Comparison of ENCODE assay signal across 26 cellular contexts in the genomic region with DNA sequence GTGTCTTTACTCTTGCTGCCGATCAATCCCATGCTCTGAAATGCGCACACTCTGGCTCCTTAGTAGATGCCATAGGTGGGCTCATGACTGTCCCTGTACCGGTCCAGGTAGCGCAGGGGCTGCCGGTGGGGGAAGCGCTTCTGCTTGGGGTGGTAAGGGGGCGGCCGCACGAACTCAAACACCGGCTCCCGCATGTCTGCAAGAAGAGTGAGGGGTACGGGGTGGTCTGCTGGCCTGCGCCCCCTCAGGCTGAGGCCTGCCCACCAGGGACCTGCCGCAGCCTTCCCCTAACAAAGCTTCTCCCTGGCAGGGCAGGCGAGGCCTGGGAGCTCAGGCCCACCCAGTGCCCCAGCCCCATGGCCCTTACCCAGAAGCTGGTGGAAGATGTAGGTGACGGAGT. TPM values are rescaled to one million over a fixed set of nuclear protein-coding genes. Genes with fewer than 3 reads are reported as not detected.
DNase-seq lines count a peak whose midpoint lies in the region; ATAC-seq, FAIRE-seq and TF ChIP-seq lines count a peak whose summit lies in the region.
"Had no signal": no experiment of that assay in that cellular context is flagged by ENCODE, and none has a peak within 500 bp of the region (broad histone marks: within the 10 kb centered on the region; RNA-seq: fewer than 3 reads in every experiment).

No MANE protein-coding gene starts in this region.

- H3K4me3 Mint-ChIP-seq in natural killer cell (peak overlapping the region; percentile 25), type B pancreatic cell (peak overlapping the region; percentile 62)
- no peak overlapping the region for H3K4me3 Mint-ChIP-seq in natural killer cell treated with Interleukin-12 subunit alpha and Interleukin-12 subunit beta and Interleukin-15 and Interleukin-18, amount 100 ng/mL, for 72 hours

- H3K9me3 Mint-ChIP-seq in natural killer cell (no peaks in the 10 kb centered on the region), type B pancreatic cell (no peaks in the 10 kb centered on the region)
- no peaks in the 10 kb centered on the region for H3K9me3 Mint-ChIP-seq in natural killer cell treated with Interleukin-12 subunit alpha and Interleukin-12 subunit beta and Interleukin-15 and Interleukin-18, amount 100 ng/mL, for 72 hours
- H3K9me3 Mint-ChIP-seq: H9 had no signal

- ATAC-seq in natural killer cell (no peak), foreskin keratinocyte (no peak)
- ATAC-seq in natural killer cell treated with Interleukin-12 subunit alpha and Interleukin-12 subunit beta and Interleukin-15 and Interleukin-18, amount 100 ng/mL, for 72 hours = no peak
- ATAC-seq: A549, HepG2, Right ventricle myocardium inferior had no signal

- no peaks in the 10 kb centered on the region for H3K9me3 ChIP-seq in kidney (ENCODE audit: control insufficient read depth in 1 of 2, low read length in 2 of 2)
- H3K9me3 ChIP-seq: A549, BE2C had no signal

- no peaks in the 10 kb centered on the region for H3K27me3 ChIP-seq in foreskin keratinocyte
- H3K27me3 ChIP-seq: BE2C, SJSA1 had no signal

- H3K36me3 ChIP-seq in kidney (ENCODE audit: control insufficient read depth in 1 of 2, insufficient read depth in 2 of 2, low read length in 2 of 2) = peaks cover 12 to 26% of the 10 kb centered on the region in 2 donors

- H3K27ac Mint-ChIP-seq in natural killer cell = no peak overlapping the region
- H3K27ac Mint-ChIP-seq in natural killer cell treated with Interleukin-12 subunit alpha and Interleukin-12 subunit beta and Interleukin-15 and Interleukin-18, amount 100 ng/mL, for 72 hours = no peak overlapping the region
- no peak overlapping the region for H3K27ac Mint-ChIP-seq in type B pancreatic cell

- H3K27me3 Mint-ChIP-seq in natural killer cell (ENCODE audit: low read depth in 2 of 2) = no peaks in the 10 kb centered on the region
- no peaks in the 10 kb centered on the region for H3K27me3 Mint-ChIP-seq in natural killer cell treated with Interleukin-12 subunit alpha and Interleukin-12 subunit beta and Interleukin-15 and Interleukin-18, amount 100 ng/mL, for 72 hours
- no peaks in the 10 kb centered on the region for H3K27me3 Mint-ChIP-seq in type B pancreatic cell

- no peak overlapping the region for H3K4me3 ChIP-seq in kidney (ENCODE audit: low read length in 2 of 2)
- H3K4me3 ChIP-seq: A549, SJSA1 had no signal

- FAIRE-seq in kidney (lab: Jason Lieb, UNC) = no peak
- FAIRE-seq: A549, HepG2, RCC 7860 had no signal

- no peak overlapping the region for H3K9ac ChIP-seq in kidney (ENCODE audit: low read length in 2 of 2)

- H3K27ac ChIP-seq in RWPE1 (peak overlapping the region; percentile 91), kidney (ENCODE audit: low read depth in 2 of 2, low read length in 2 of 2) (no peak overlapping the region), foreskin keratinocyte (no peak overlapping the region)
- H3K27ac ChIP-seq: A549, HL-60, SJSA1 had no signal

- POLR2A ChIA-PET in RWPE1 (lab: Yijun Ruan, JAX; ENCODE audit: low non-redundant PET) = interaction anchor here (0.5 kb wide), 1 partner anchor 417 kb away, joined by 4 read pairs; no protein-coding TSS in a partner anchor

- TF ChIP-seq CTCF in natural killer cell (IDR thresholded peaks at IDR 0.05) = no peak
- no peak for TF ChIP-seq CTCF in RWPE1 (conservative IDR thresholded peaks at IDR 0.05; ENCODE audit: low read depth)
- no peak for TF ChIP-seq CTCF in kidney (IDR thresholded peaks at IDR 0.05; ENCODE audit: borderline replicate concordance, extremely low read depth, insufficient read depth)
- TF ChIP-seq CTCF in type B pancreatic cell (conservative IDR thresholded peaks at IDR 0.05) = no peak
- TF ChIP-seq CTCF in foreskin keratinocyte (conservative IDR thresholded peaks at IDR 0.05) = no peak

- intact Hi-C loops in natural killer cell (cut with micrococcal nuclease) (no loop called here), kidney (cut with DNase I) (no loop called here)

- CTCF ChIA-PET in RWPE1 (lab: Yijun Ruan, JAX) = interaction anchor here (0.6 to 1.2 kb wide), 2 partner anchors 20 to 564 kb away, joined by 3 read pairs; a partner anchor contains a TSS

- H3K4me1 ChIP-seq in kidney (ENCODE audit: control insufficient read depth in 1 of 2, insufficient read depth in 1 of 2, low read depth in 1 of 2, low read length in 2 of 2) = peaks cover 9 to 18% of the 10 kb centered on the region in 2 donors
- no peaks in the 10 kb centered on the region for H3K4me1 ChIP-seq in foreskin keratinocyte

- H3K4me1 Mint-ChIP-seq in natural killer cell = peaks cover 21 to 22% of the 10 kb centered on the region in 2 donors
- peaks cover 22 to 25% of the 10 kb centered on the region in 2 donors for H3K4me1 Mint-ChIP-seq in natural killer cell treated with Interleukin-12 subunit alpha and Interleukin-12 subunit beta and Interleukin-15 and Interleukin-18, amount 100 ng/mL, for 72 hours (ENCODE audit: low read depth in 2 of 2)
- H3K4me1 Mint-ChIP-seq in type B pancreatic cell (ENCODE audit: unreplicated experiment) = peaks cover 21% of the 10 kb centered on the region

- DNase-seq in natural killer cell (no peak), RWPE1 (ENCODE audit: low spot score) (no peak), kidney (peak; percentile 77), type B pancreatic cell (ENCODE audit: extremely low spot score, unreplicated experiment) (peak; percentile 68), T-helper 9 cell (no peak), NCI-H2227 treated with DMSO at 0.1 percent for 48 hours (lab: John Stamatoyannopoulos, UW) (no peak), foreskin keratinocyte (no peak)
- DNase-seq in natural killer cell treated with Interleukin-12 subunit alpha and Interleukin-12 subunit beta and Interleukin-15 and Interleukin-18, amount 100 ng/mL, for 72 hours (ENCODE audit: low spot score) = no peak
- DNase-seq: BE2C; COR-L47; DMS79; KBM-7; NCI-H1092; NCI-H1436; NCI-H1930; NCI-H226; NCI-H510A treated with DMSO at 0.1 percent for 48 hours; NCI-H774; NK-92 treated with Interleukin-12 subunit alpha and Interleukin-12 subunit beta, amount 100 ng/mL, for 24 hours had no signal

- H3K36me3 Mint-ChIP-seq in natural killer cell (no peaks in the 10 kb centered on the region), type B pancreatic cell (peaks cover 4% of the 10 kb centered on the region)
- H3K36me3 Mint-ChIP-seq in natural killer cell treated with Interleukin-12 subunit alpha and Interleukin-12 subunit beta and Interleukin-15 and Interleukin-18, amount 100 ng/mL, for 72 hours = no peaks in the 10 kb centered on the region

RNA-seq across cellular contexts. Expression of a gene that starts 2.0 kb away (rescaled TPM):
- total RNA-seq in natural killer cell (10 to 100 TPM; 19.2 to 26.9 (median 22.5) TPM), kidney (23.6 TPM), type B pancreatic cell (ENCODE audit: low replicate concordance) (8.1 and 19.0 TPM in 2 replicates), foreskin keratinocyte (17.6 and 20.9 TPM in 2 replicates)
- 10 to 100 TPM; 17.2 to 42.1 TPM for total RNA-seq in natural killer cell treated with Interleukin-12 subunit alpha and Interleukin-12 subunit beta and Interleukin-15 and Interleukin-18, amount 100 ng/mL, for 72 hours
- polyA plus RNA-seq in kidney (ENCODE audit: insufficient read depth, low read depth, low replicate concordance) (11.5 TPM), foreskin keratinocyte (12.4 and 12.8 TPM in 2 replicates)

RNA-seq across cellular contexts. Expression of a gene that starts 5.9 kb away (rescaled TPM):
- 100 to 1,000 TPM in 1 of 3 donors, 10 to 100 TPM in 2; 68.6 to 110 (median 96.7) TPM for total RNA-seq in natural killer cell
- total RNA-seq in natural killer cell treated with Interleukin-12 subunit alpha and Interleukin-12 subunit beta and Interleukin-15 and Interleukin-18, amount 100 ng/mL, for 72 hours = 100 to 1,000 TPM; 117 to 174 TPM
- 89.8 TPM for total RNA-seq in kidney
- polyA plus RNA-seq in kidney (ENCODE audit: insufficient read depth, low read depth, low replicate concordance) = 114 TPM
- total RNA-seq in type B pancreatic cell (ENCODE audit: low replicate concordance) = 93.5 and 113 TPM in 2 replicates
- total RNA-seq in foreskin keratinocyte = 78.1 and 82.0 TPM in 2 replicates
- 77.8 and 81.8 TPM in 2 replicates for polyA plus RNA-seq in foreskin keratinocyte

RNA-seq across cellular contexts. Expression of a gene that starts 20.4 kb away (rescaled TPM):
- total RNA-seq in natural killer cell (1 to 10 TPM; 1.2 to 2.5 (median 2.0) TPM), kidney (118 TPM), type B pancreatic cell (ENCODE audit: low replicate concordance) (1.9 and 3.1 TPM in 2 replicates), foreskin keratinocyte (41.4 and 55.6 TPM in 2 replicates)
- 1 to 10 TPM; 1.6 to 2.1 TPM for total RNA-seq in natural killer cell treated with Interleukin-12 subunit alpha and Interleukin-12 subunit beta and Interleukin-15 and Interleukin-18, amount 100 ng/mL, for 72 hours
- polyA plus RNA-seq in kidney (ENCODE audit: insufficient read depth, low read depth, low replicate concordance) (95.0 TPM), foreskin keratinocyte (49.7 and 50.2 TPM in 2 replicates)

RNA-seq across cellular contexts. Expression of a gene that starts 42.1 kb away (rescaled TPM):
- total RNA-seq in natural killer cell = 10 to 100 TPM; 24.9 to 34.0 (median 33.0) TPM
- total RNA-seq in natural killer cell treated with Interleukin-12 subunit alpha and Interleukin-12 subunit beta and Interleukin-15 and Interleukin-18, amount 100 ng/mL, for 72 hours = 10 to 100 TPM; 10.2 to 34.4 TPM
- total RNA-seq in kidney = 11.5 TPM
- polyA plus RNA-seq in kidney (ENCODE audit: insufficient read depth, low read depth, low replicate concordance) = 5.7 TPM
- 18.7 and 27.5 TPM in 2 replicates for total RNA-seq in type B pancreatic cell (ENCODE audit: low replicate concordance)
- total RNA-seq in foreskin keratinocyte = 8.8 and 12.6 TPM in 2 replicates
- polyA plus RNA-seq in foreskin keratinocyte = 5.3 TPM in 2 replicates

RNA-seq across cellular contexts. Expression of a gene that starts 43.7 kb away (rescaled TPM):
- 100 to 1,000 TPM in 1 of 3 donors, 10 to 100 TPM in 2; 81.1 to 106 (median 95.2) TPM for total RNA-seq in natural killer cell
- total RNA-seq in natural killer cell treated with Interleukin-12 subunit alpha and Interleukin-12 subunit beta and Interleukin-15 and Interleukin-18, amount 100 ng/mL, for 72 hours = 100 to 1,000 TPM in 1 of 2 donors, 10 to 100 TPM in 1; 73.8 to 101 TPM
- 135 TPM for total RNA-seq in kidney
- 151 TPM for polyA plus RNA-seq in kidney (ENCODE audit: insufficient read depth, low read depth, low replicate concordance)
- 43.0 and 49.9 TPM in 2 replicates for total RNA-seq in type B pancreatic cell (ENCODE audit: low replicate concordance)
- total RNA-seq in foreskin keratinocyte = 38.6 and 42.2 TPM in 2 replicates
- 73.9 and 74.2 TPM in 2 replicates for polyA plus RNA-seq in foreskin keratinocyte

Comparison
In these comparisons a context has a peak if more than half of its experiments do, and no peak if none do; other contexts are left out.
1. DNase-seq: peak in kidney (single experiment) and type B pancreatic cell (single experiment); none in natural killer cell (single experiment), natural killer cell treated with Interleukin-12 subunit alpha and Interleukin-12 subunit beta and Interleukin-15 and Interleukin-18, amount 100 ng/mL, for 72 hours (single experiment), RWPE1 (single experiment), T-helper 9 cell (single experiment), NCI-H2227 treated with DMSO at 0.1 percent for 48 hours (single experiment) and foreskin keratinocyte (0 of 2).
2. RNA of a gene that starts 20.4 kb away (total RNA-seq): 118 TPM in kidney (single experiment) and 41.4 to 55.6 TPM in foreskin keratinocyte; 1.9 to 3.1 TPM in type B pancreatic cell, 1.6 to 2.1 TPM in natural killer cell treated with Interleukin-12 subunit alpha and Interleukin-12 subunit beta and Interleukin-15 and Interleukin-18, amount 100 ng/mL, for 72 hours and 1.2 to 2.5 TPM in natural killer cell; every median in the first group is over 10 times any median in the second.